ENCODE assay signal across 7 cellular contexts in the genomic region with DNA sequence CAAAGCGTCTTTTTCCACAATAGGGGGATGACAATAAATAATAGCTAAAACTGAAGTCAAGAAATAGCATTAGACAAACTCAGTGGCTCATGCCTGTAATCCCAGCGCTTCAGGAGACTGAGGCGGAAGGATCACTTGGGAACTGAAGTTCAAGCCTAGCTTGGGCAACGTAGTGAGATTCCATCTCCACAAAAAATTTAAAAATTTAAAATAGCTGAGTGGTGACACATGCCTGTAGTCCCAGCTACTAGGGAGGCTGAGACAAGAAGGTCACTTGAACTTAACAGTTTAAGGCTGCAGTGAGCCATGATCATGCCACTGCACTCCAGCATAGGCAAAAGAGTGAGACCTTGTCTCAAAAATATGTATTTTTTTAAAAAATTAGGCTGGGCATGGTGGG.
"Had no signal": no experiment of that assay in that cellular context is flagged by ENCODE, and none has a peak within 500 bp of the region (broad histone marks: within the 10 kb centered on the region; RNA-seq: fewer than 3 reads in every experiment).

No MANE protein-coding gene starts in this region.

- H3K27ac ChIP-seq: HL-60 had no signal

- DNase-seq: HFFc6, KBM-7 had no signal

- H3K4me2 ChIP-seq: GM23338 had no signal

- H2AFZ ChIP-seq: GM23338 had no signal

- ATAC-seq: GM23338, HCT116, HepG2 had no signal

- H3K4me3 ChIP-seq: GM23338, HAP-1 had no signal
